ENCODE assay signal across 10 cellular contexts in the genomic region with DNA sequence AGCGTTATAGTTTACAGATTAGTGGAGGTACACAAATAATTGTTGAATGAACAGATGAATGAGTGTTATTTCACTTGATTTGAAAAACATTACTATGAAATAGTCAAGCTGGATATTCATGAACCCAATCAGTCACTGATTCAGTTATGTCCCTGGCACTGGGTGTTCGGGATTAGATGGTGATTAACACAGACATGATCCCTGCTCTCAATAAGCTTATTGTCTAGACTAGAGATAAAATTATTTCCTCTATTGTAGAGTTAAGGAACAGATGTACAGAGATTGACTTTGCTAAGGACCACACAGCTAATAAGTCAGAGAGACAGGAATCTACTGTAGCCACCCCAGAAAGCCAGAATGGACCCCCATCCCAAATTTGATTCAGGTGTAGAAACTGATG. TPM values are rescaled to one million over a fixed set of nuclear protein-coding genes. Genes with fewer than 3 reads are reported as not detected.
DNase-seq lines count a peak whose midpoint lies in the region; ATAC-seq and TF ChIP-seq lines count a peak whose summit lies in the region.
"Had no signal": no experiment of that assay in that cellular context is flagged by ENCODE, and none has a peak within 500 bp of the region (broad histone marks: within the 10 kb centered on the region; RNA-seq: fewer than 3 reads in every experiment).

No MANE protein-coding gene starts in this region.

- H3K9ac ChIP-seq in iPS-20b (ENCODE audit: low read depth, low read length) = peak overlapping the region; percentile 57; the same call in 1 of the 2 replicates

- peak overlapping the region; percentile 83 to 92 for H3K4me3 Mint-ChIP-seq in activated T-cell treated with anti-CD3 and anti-CD28 coated beads, Interleukin-2, amount 50 U/mL, for 72 hours
- H3K4me3 Mint-ChIP-seq in activated T-helper 1 cell treated with anti-CD3 and anti-CD28 coated beads, Interleukin-12 subunit alpha, Interleukin-12 subunit beta, Interleukin-2, Interleukin-4 antibody, amounts not matched to agents 30 ng/mL and 10 ng/mL and 1 ng/mL, durations not matched to agents 14 hours and 24 hours and 36 hours = peak overlapping the region; percentile 79

- no peaks in the 10 kb centered on the region for H3K9me3 Mint-ChIP-seq in activated T-cell treated with anti-CD3 and anti-CD28 coated beads, Interleukin-2, amount 50 U/mL, for 72 hours
- H3K9me3 Mint-ChIP-seq in activated T-helper 1 cell treated with anti-CD3 and anti-CD28 coated beads, Interleukin-12 subunit alpha, Interleukin-12 subunit beta, Interleukin-2, Interleukin-4 antibody, amounts not matched to agents 30 ng/mL and 10 ng/mL and 1 ng/mL, durations not matched to agents 14 hours and 24 hours and 36 hours = no peaks in the 10 kb centered on the region

- no peak for TF ChIP-seq EP300 in stomach (IDR thresholded peaks at IDR 0.05)

- peaks cover 6% of the 10 kb centered on the region; the same call in 1 of the 2 replicates for H3K27me3 ChIP-seq in iPS-20b (ENCODE audit: insufficient read depth, low read length)
- H3K27me3 ChIP-seq in stomach = no peaks in the 10 kb centered on the region
- H3K27me3 ChIP-seq in thyroid gland = no peaks in the 10 kb centered on the region

- no peaks in the 10 kb centered on the region for H3K36me3 ChIP-seq in iPS-20b (ENCODE audit: insufficient read depth, low read depth, low read length)
- no peaks in the 10 kb centered on the region for H3K36me3 ChIP-seq in stomach
- H3K36me3 ChIP-seq in thyroid gland = no peaks in the 10 kb centered on the region

- TF ChIP-seq POLR2A in stomach (IDR thresholded peaks at IDR 0.05) (no peak), thyroid gland (IDR thresholded peaks at IDR 0.05) (no peak)

- H3K27ac ChIP-seq in iPS-20b (ENCODE audit: low read length) (no peak overlapping the region), stomach (peak overlapping the region in 1 of 5 donors; percentile 60), thyroid gland (no peak overlapping the region)

- no peak for ATAC-seq in activated T-cell treated with anti-CD3 and anti-CD28 coated beads, Interleukin-2, amount 50 U/mL, for 72 hours (replicated peaks in 1 of 2)

- H3K9me3 ChIP-seq in iPS-20b (ENCODE audit: insufficient read depth, low read depth, low read length) (no peaks in the 10 kb centered on the region), stomach (no peaks in the 10 kb centered on the region), thyroid gland (no peaks in the 10 kb centered on the region)

- H3K27ac Mint-ChIP-seq in activated T-cell treated with anti-CD3 and anti-CD28 coated beads, Interleukin-2, amount 50 U/mL, for 72 hours = no peak overlapping the region
- H3K27ac Mint-ChIP-seq in activated T-helper 1 cell treated with anti-CD3 and anti-CD28 coated beads, Interleukin-12 subunit alpha, Interleukin-12 subunit beta, Interleukin-2, Interleukin-4 antibody, amounts not matched to agents 30 ng/mL and 10 ng/mL and 1 ng/mL, durations not matched to agents 14 hours and 24 hours and 36 hours = no peak overlapping the region

- H3K4me1 Mint-ChIP-seq in activated T-cell treated with anti-CD3 and anti-CD28 coated beads, Interleukin-2, amount 50 U/mL, for 72 hours (ENCODE audit: low read depth) = peaks cover 7% of the 10 kb centered on the region
- peaks cover 8% of the 10 kb centered on the region for H3K4me1 Mint-ChIP-seq in activated T-helper 1 cell treated with anti-CD3 and anti-CD28 coated beads, Interleukin-12 subunit alpha, Interleukin-12 subunit beta, Interleukin-2, Interleukin-4 antibody, amounts not matched to agents 30 ng/mL and 10 ng/mL and 1 ng/mL, durations not matched to agents 14 hours and 24 hours and 36 hours (ENCODE audit: low read depth)

- H3K36me3 Mint-ChIP-seq in activated T-cell treated with anti-CD3 and anti-CD28 coated beads, Interleukin-2, amount 50 U/mL, for 72 hours (ENCODE audit: insufficient read depth in 2 of 2) = no peaks in the 10 kb centered on the region
- no peaks in the 10 kb centered on the region for H3K36me3 Mint-ChIP-seq in activated T-helper 1 cell treated with anti-CD3 and anti-CD28 coated beads, Interleukin-12 subunit alpha, Interleukin-12 subunit beta, Interleukin-2, Interleukin-4 antibody, amounts not matched to agents 30 ng/mL and 10 ng/mL and 1 ng/mL, durations not matched to agents 14 hours and 24 hours and 36 hours (ENCODE audit: low read depth)

- TF ChIP-seq CTCF in stomach (IDR thresholded peaks at IDR 0.05) = no peak
- TF ChIP-seq CTCF in thyroid gland (IDR thresholded peaks at IDR 0.05) = no peak

- peaks cover 5% of the 10 kb centered on the region for H3K27me3 Mint-ChIP-seq in activated T-cell treated with anti-CD3 and anti-CD28 coated beads, Interleukin-2, amount 50 U/mL, for 72 hours (ENCODE audit: low read depth)
- peaks cover 12% of the 10 kb centered on the region for H3K27me3 Mint-ChIP-seq in activated T-helper 1 cell treated with anti-CD3 and anti-CD28 coated beads, Interleukin-12 subunit alpha, Interleukin-12 subunit beta, Interleukin-2, Interleukin-4 antibody, amounts not matched to agents 30 ng/mL and 10 ng/mL and 1 ng/mL, durations not matched to agents 14 hours and 24 hours and 36 hours (ENCODE audit: insufficient read depth)

- intact Hi-C loops in activated T-helper 1 cell treated with anti-CD3 and anti-CD28 coated beads, Interleukin-12 subunit alpha, Interleukin-12 subunit beta, Interleukin-2, Interleukin-4 antibody, amounts not matched to agents 30 ng/mL and 10 ng/mL and 1 ng/mL, durations not matched to agents 14 hours and 24 hours and 36 hours (cut with micrococcal nuclease) = loop anchor here (2.0 kb wide), 4 partner anchors 93 to 579 kb away; a partner anchor contains a TSS
- intact Hi-C loops in stomach (cut with DNase I; ENCODE audit: low total_unique reads) = no loop called here
- intact Hi-C loops in thyroid gland (cut with DNase I) = loop anchor here (5.0 to 10.0 kb wide), 2 partner anchors 73 to 105 kb away; no protein-coding TSS in a partner anchor

- WGBS in stomach, 5 donors = 16 to 53% (median 39%) methylated on average over 2 of the region's 2 CpGs
- 84 to 92% methylated on average over 2 of the region's 2 CpGs for WGBS in thyroid gland, 2 donors

- DNase-seq in activated T-cell treated with anti-CD3 and anti-CD28 coated beads, Interleukin-2, amount 50 U/mL, for 72 hours = no peak
- no peak for DNase-seq in activated T-cell treated with anti-CD3 and anti-CD28 coated beads, Interleukin-2, amount 50 U/mL, for 1 hour
- no peak for DNase-seq in activated T-helper 1 cell treated with anti-CD3 and anti-CD28 coated beads, Interleukin-12 subunit alpha, Interleukin-12 subunit beta, Interleukin-2, Interleukin-4 antibody, amounts not matched to agents 30 ng/mL and 10 ng/mL and 1 ng/mL, durations not matched to agents 14 hours and 24 hours and 36 hours (ENCODE audit: low spot score)
- DNase-seq in stomach (no peak), thyroid gland (no peak), NCI-H2081 (lab: John Stamatoyannopoulos, UW) (no peak)
- DNase-seq in stimulated activated CD4-positive, alpha-beta T cell treated with anti-CD3 and anti-CD28 coated beads, Interleukin-2, amount 100 ng/mL, for 48 hours = no peak
- DNase-seq: COR-L47, occipital lobe had no signal

- H3K4me1 ChIP-seq in iPS-20b (ENCODE audit: insufficient read depth, low read length) = no peaks in the 10 kb centered on the region
- H3K4me1 ChIP-seq in stomach = peaks cover 0 to 13% (median 3%) of the 10 kb centered on the region in 4 donors
- no peaks in the 10 kb centered on the region for H3K4me1 ChIP-seq in thyroid gland

- H3K4me3 ChIP-seq in iPS-20b (ENCODE audit: low read length) (peak overlapping the region; percentile 89), stomach (peak overlapping the region in 3 of 4 donors; percentile 56 to 67 (median 63)), thyroid gland (replicated peaks in 1 of 3) (no peak overlapping the region)

RNA-seq across cellular contexts. Expression of a gene that starts 1.0 kb away (rescaled TPM):
- total RNA-seq in activated T-cell treated with anti-CD3 and anti-CD28 coated beads, Interleukin-2, amount 50 U/mL, for 72 hours = 1 to 10 TPM; 1.4 to 3.0 TPM
- 0.05 TPM in 1 of 2 replicates, not detected in the other for total RNA-seq in activated T-helper 1 cell treated with anti-CD3 and anti-CD28 coated beads, Interleukin-12 subunit alpha, Interleukin-12 subunit beta, Interleukin-2, Interleukin-4 antibody, amounts not matched to agents 30 ng/mL and 10 ng/mL and 1 ng/mL, durations not matched to agents 14 hours and 24 hours and 36 hours
- total RNA-seq in stomach (1 to 10 TPM in 4 of 5 donors, under 1 TPM in 1; 0.58 to 9.4 (median 2.7) TPM), thyroid gland (10 to 100 TPM in 2 of 4 donors, 1 to 10 TPM in 2; 5.8 to 20.2 (median 9.1) TPM)
- polyA plus RNA-seq in stomach = 10 to 100 TPM in 1 of 3 donors, 1 to 10 TPM in 2; 3.9 to 10.1 (median 9.3) TPM

Comparison
In these comparisons a context has a peak if more than half of its experiments do, and no peak if none do; other contexts are left out.
1. H3K4me3 ChIP-seq: peak in iPS-20b (single experiment) and stomach (3 of 4); none in thyroid gland (0 of 3).